Comparison of ENCODE assay signal across 8 cellular contexts in the genomic region with DNA sequence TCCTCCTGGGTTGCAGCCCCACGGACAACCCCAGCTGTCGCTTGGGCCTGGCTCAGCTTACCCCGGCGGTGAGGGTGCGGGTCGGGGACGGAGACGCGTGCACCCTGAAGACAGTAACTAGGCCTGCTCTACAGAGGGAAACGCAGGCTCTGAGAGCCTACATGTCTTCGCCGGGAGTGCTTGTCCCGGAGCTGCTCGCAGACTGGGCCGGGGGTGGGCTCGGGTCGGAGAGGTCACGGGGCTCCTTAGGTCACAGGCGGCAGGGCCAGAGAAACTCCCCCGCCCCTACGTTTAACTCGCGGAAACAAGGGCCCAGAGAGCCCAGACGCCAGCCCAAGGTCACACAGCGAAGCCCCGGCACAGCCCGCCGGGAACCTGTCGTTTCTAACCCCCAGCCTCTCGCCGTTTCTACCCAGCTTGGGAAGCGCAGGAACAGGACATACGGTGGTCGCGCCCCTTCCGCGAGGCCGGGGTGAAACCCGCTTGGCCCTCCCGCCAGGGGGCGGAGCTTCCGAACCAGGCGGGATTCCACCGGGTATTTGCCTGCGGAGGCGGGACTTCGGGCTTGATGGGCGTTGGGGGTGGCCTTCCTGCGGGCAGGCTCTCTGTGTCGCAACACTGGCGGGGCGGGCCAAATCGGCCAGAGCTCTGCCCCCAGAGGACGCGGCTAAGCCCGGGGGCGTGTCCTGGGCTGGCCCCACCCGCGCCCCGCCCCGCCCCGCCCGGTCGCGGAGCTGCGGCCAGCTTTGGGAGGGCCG. TPM values are rescaled to one million over a fixed set of nuclear protein-coding genes. Genes with fewer than 3 reads are reported as not detected.
A peak's percentile ranks its signal among the peaks of the same experiment; 100 is the strongest.
DNase-seq lines count a peak whose midpoint lies in the region; ATAC-seq, FAIRE-seq and TF ChIP-seq lines count a peak whose summit lies in the region.

A gene with protein sequence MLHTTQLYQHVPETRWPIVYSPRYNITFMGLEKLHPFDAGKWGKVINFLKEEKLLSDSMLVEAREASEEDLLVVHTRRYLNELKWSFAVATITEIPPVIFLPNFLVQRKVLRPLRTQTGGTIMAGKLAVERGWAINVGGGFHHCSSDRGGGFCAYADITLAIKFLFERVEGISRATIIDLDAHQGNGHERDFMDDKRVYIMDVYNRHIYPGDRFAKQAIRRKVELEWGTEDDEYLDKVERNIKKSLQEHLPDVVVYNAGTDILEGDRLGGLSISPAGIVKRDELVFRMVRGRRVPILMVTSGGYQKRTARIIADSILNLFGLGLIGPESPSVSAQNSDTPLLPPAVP (plus strand): TSS at position 725 of the 758 bp plus-strand sequence. CDS start 42 bp downstream, outside the sequence.

- H3K27me3 Mint-ChIP-seq in activated CD8-positive, alpha-beta memory T cell treated with anti-CD3 and anti-CD28 coated beads, Interleukin-2, amount 10 ng/mL, durations not matched to agents 7 days and 5 days = peaks cover 11% of the 10 kb centered on the region

- peak within 1 kb of the TSS; percentile 88 for H4K8ac ChIP-seq in H1 (ENCODE audit: extremely low read depth, insufficient read depth, low read length)

- H4K91ac ChIP-seq in H1 (replicated peaks; ENCODE audit: insufficient read length, low read length) = peak within 1 kb of the TSS; percentile 64

- peak within 1 kb of the TSS; percentile 54 to 80 (median 72) for H3K4me3 ChIP-seq in H1 (ENCODE audit: extremely low read depth in 1 of 4, insufficient read depth in 2 of 4, low read depth in 3 of 4, low read length in 4 of 4)

- H3K4me2 ChIP-seq in H1 (ENCODE audit: insufficient read depth in 1 of 2, low read depth in 2 of 2, low read length in 2 of 2) = peak within 1 kb of the TSS; percentile 68 to 88

- H2BK5ac ChIP-seq in H1 (ENCODE audit: low read depth, low read length) = peak within 1 kb of the TSS; percentile 66; the same call in 1 of the 2 replicates

- no peak within 1 kb of the TSS; the same call in 1 of the 2 replicates for H2BK12ac ChIP-seq in H1 (ENCODE audit: low read depth, low read length)

- H3K27ac Mint-ChIP-seq in activated CD8-positive, alpha-beta memory T cell treated with anti-CD3 and anti-CD28 coated beads, Interleukin-2, amount 10 ng/mL, durations not matched to agents 7 days and 5 days = peak within 1 kb of the TSS; percentile 86

- H3K4me1 Mint-ChIP-seq in activated CD8-positive, alpha-beta memory T cell treated with anti-CD3 and anti-CD28 coated beads, Interleukin-2, amount 10 ng/mL, durations not matched to agents 7 days and 5 days = peaks cover 10% of the 10 kb centered on the region

- H3K9me3 ChIP-seq in H1 (ENCODE audit: insufficient read depth in 2 of 2, low read depth in 1 of 2, low read length in 1 of 2) = no peaks in the 10 kb centered on the region

- no peak for TF ChIP-seq RAD21 in H1 (IDR thresholded peaks at IDR 0.05 in 1 of 2, conservative IDR thresholded peaks at IDR 0.05 in 1 of 2; ENCODE audit: low read depth in 2 of 2, low read length in 2 of 2)

- H3K4me3 Mint-ChIP-seq in activated CD8-positive, alpha-beta memory T cell treated with anti-CD3 and anti-CD28 coated beads, Interleukin-2, amount 10 ng/mL, durations not matched to agents 7 days and 5 days = peak within 1 kb of the TSS; percentile 83

- no peak within 1 kb of the TSS for H2BK20ac ChIP-seq in H1 (ENCODE audit: low read length)

- CTCF ChIA-PET in activated CD8-positive, alpha-beta memory T cell treated with anti-CD3 and anti-CD28 coated beads, Interleukin-2, amount 10 ng/mL, durations not matched to agents 7 days and 5 days (lab: Charles Lee) = interaction anchor here (0.8 to 6.7 kb wide), 15 partner anchors 15 to 412 kb away, joined by 3 to 29 read pairs (median 4); no protein-coding TSS in a partner anchor
- CTCF ChIA-PET in H1 (lab: Charles Lee; ENCODE audit: partially characterized antibody) = interaction anchor here (0.6 to 13.7 kb wide), 8 partner anchors 12 to 168 kb away, joined by 3 to 159 read pairs (median 12); no protein-coding TSS in a partner anchor

- H4K5ac ChIP-seq in H1 (ENCODE audit: insufficient read length, low read depth, low read length) = peak within 1 kb of the TSS; percentile 85

- no peaks in the 10 kb centered on the region for H3K9me3 Mint-ChIP-seq in activated CD8-positive, alpha-beta memory T cell treated with anti-CD3 and anti-CD28 coated beads, Interleukin-2, amount 10 ng/mL, durations not matched to agents 7 days and 5 days (ENCODE audit: low read depth)

- POLR2A ChIA-PET in H1 (lab: Charles Lee; ENCODE audit: partially characterized antibody) = interaction anchor here (0.9 to 1.9 kb wide), 5 partner anchors 8 to 178 kb away, joined by 3 to 6 read pairs (median 3); a partner anchor contains a TSS

- H3K79me2 ChIP-seq in H1 (ENCODE audit: control insufficient read depth in 1 of 2, insufficient read depth in 2 of 2, low read length in 2 of 2) = no peaks in the 10 kb centered on the region

- ATAC-seq in activated CD8-positive, alpha-beta memory T cell treated with anti-CD3 and anti-CD28 coated beads, Interleukin-2, amount 10 ng/mL, durations not matched to agents 7 days and 5 days = peak; percentile 96

- peak within 1 kb of the TSS; percentile 58 for H3K27ac ChIP-seq in H1 (ENCODE audit: low read depth, low read length)

- no peak within 1 kb of the TSS for H2BK120ac ChIP-seq in H1 (replicated peaks; ENCODE audit: low read depth, low read length)

- H3K36me3 ChIP-seq in H1 (ENCODE audit: control insufficient read depth in 2 of 4, insufficient read depth in 4 of 4, low read length in 3 of 4) = no peaks in the 10 kb centered on the region

- peak in 1 of 2 experiments; percentile 70; a peak in 2 of 3 replicates for TF ChIP-seq POLR2A in H1 (IDR thresholded peaks at IDR 0.05; ENCODE audit: control extremely low read depth in 1 of 2, low read depth in 2 of 2, low read length in 2 of 2)

- no peak within 1 kb of the TSS; the same call in 1 of the 2 replicates for H2AK5ac ChIP-seq in H1 (ENCODE audit: low read depth, low read length)

- H3K14ac ChIP-seq in H1 (ENCODE audit: insufficient read length) = no peak within 1 kb of the TSS

- peak within 1 kb of the TSS; percentile 83 for H3K18ac ChIP-seq in H1 (ENCODE audit: extremely low read depth, low read length)

- H3K36me3 Mint-ChIP-seq in activated CD8-positive, alpha-beta memory T cell treated with anti-CD3 and anti-CD28 coated beads, Interleukin-2, amount 10 ng/mL, durations not matched to agents 7 days and 5 days = no peaks in the 10 kb centered on the region

- H2AFZ ChIP-seq in H1 (ENCODE audit: low read length) = peak within 1 kb of the TSS; percentile 31; the same call in 1 of the 2 replicates

- TF ChIP-seq CTCF in GM20000 (IDR thresholded peaks at IDR 0.05; ENCODE audit: extremely low read depth, missing control alignments) (no peak), H1 (IDR thresholded peaks at IDR 0.05; ENCODE audit: control extremely low read depth in 1 of 3, insufficient read depth in 1 of 3, low read depth in 1 of 3, low read length in 3 of 3) (peak in 1 of 3 experiments; percentile 17; a peak in 1 of 4 replicates)

- H3K23me2 ChIP-seq in H1 (ENCODE audit: low read depth, low read length) = peaks cover 8% of the 10 kb centered on the region; the same call in 1 of the 2 replicates

- no peaks in the 10 kb centered on the region for H3K79me1 ChIP-seq in H1 (ENCODE audit: low read depth, low read length)

- H3K9ac ChIP-seq in H1 (replicated peaks in 1 of 4; ENCODE audit: extremely low read depth in 1 of 4, low read depth in 3 of 4, low read length in 3 of 4) = peak within 1 kb of the TSS in 3 of 4 experiments; percentile 46 to 70 (median 67); a peak in 5 of 7 replicates

- DNase-seq in COLO829 (ENCODE audit: low spot score) (peak; percentile 99), GM20000 (ENCODE audit: low spot score) (peak; percentile 100), HT-29 (ENCODE audit: low spot score) (peak; percentile 84), H1 (ENCODE audit: low read depth in 1 of 2, low spot score in 2 of 2) (peak; percentile 98 to 99), mesenteric fat pad (ENCODE audit: low spot score) (peak; percentile 99)
- DNase-seq in NK-92 treated with Interleukin-12 subunit alpha and Interleukin-12 subunit beta, amount 100 ng/mL, for 24 hours (lab: John Stamatoyannopoulos, UW) = peak; percentile 40
- peak; percentile 99 for DNase-seq in activated CD8-positive, alpha-beta memory T cell treated with anti-CD3 and anti-CD28 coated beads, Interleukin-2, amount 10 ng/mL, durations not matched to agents 7 days and 5 days
- DNase-seq in stimulated activated CD8-positive, alpha-beta memory T cell treated with anti-CD3 and anti-CD28 coated beads, Interleukin-15, amount 100 ng/mL, for 1 hour (ENCODE audit: low read depth) = peak; percentile 95

- peak within 1 kb of the TSS; percentile 31; the same call in 1 of the 2 replicates for H2BK15ac ChIP-seq in H1 (ENCODE audit: low read length)

- H3K4me1 ChIP-seq in H1 (replicated peaks in 1 of 4; ENCODE audit: control insufficient read depth in 3 of 4, insufficient read depth in 4 of 4, low read length in 3 of 4) = peaks cover 3 to 20% (median 8%) of the 10 kb centered on the region in 4 experiments

- 1% methylated on average over 32 of the region's 67 CpGs; no CpG with 5 or more reads in 1 of the 2 experiments for WGBS in H1 (ENCODE audit: extremely low coverage in 1 of 2, insufficient coverage in 1 of 2, insufficient read length in 1 of 2, insufficient replicate concordance in 2 of 2, low coverage in 1 of 2, low lambda C conversion rate in 2 of 2, missing lambda C conversion rate in 1 of 2), 2 experiments

- no peak; a peak in 1 of 3 replicates for TF ChIP-seq EP300 in H1 (IDR thresholded peaks at IDR 0.05; ENCODE audit: borderline replicate concordance in 1 of 2, low read depth in 2 of 2, low read length in 2 of 2)

- no peaks in the 10 kb centered on the region for H4K20me1 ChIP-seq in H1 (replicated peaks in 1 of 2; ENCODE audit: control insufficient read depth in 1 of 2, insufficient read depth in 2 of 2, low read length in 2 of 2)

- H3K4ac ChIP-seq in H1 (replicated peaks; ENCODE audit: insufficient read length, low read depth, low read length) = peak within 1 kb of the TSS; percentile 49

- H3K56ac ChIP-seq in H1 (replicated peaks; ENCODE audit: insufficient read length, low read depth, low read length) = peak within 1 kb of the TSS; percentile 55

- peaks cover 0 to 10% (median 5%) of the 10 kb centered on the region in 4 experiments; a peak in 5 of 7 replicates for H3K27me3 ChIP-seq in H1 (replicated peaks in 1 of 4; ENCODE audit: control insufficient read depth in 3 of 4, extremely low read depth in 1 of 4, insufficient read depth in 3 of 4, low read length in 3 of 4)

- FAIRE-seq in H1 (lab: Jason Lieb, UNC) = no peak

- no peak within 1 kb of the TSS for H3K23ac ChIP-seq in H1 (ENCODE audit: insufficient read length)

RNA-seq across cellular contexts. Expression of the gene that starts here (rescaled TPM):
- total RNA-seq in HT-29 (2014; rRNA removed; shearing (Covaris generic)) = 10.5 and 10.6 TPM in 2 replicates
- total RNA-seq in activated CD8-positive, alpha-beta memory T cell treated with anti-CD3 and anti-CD28 coated beads, Interleukin-2, amount 10 ng/mL, durations not matched to agents 7 days and 5 days = 1 to 10 TPM in 1 of 2 experiments, under 1 TPM in 1; 0.70 to 1.2 TPM
- 7.4 and 7.5 TPM in 2 replicates for total RNA-seq in H1 (2021; fragmentation: NEBNext Ultra II Directional; extraction: Animal tissue kit (Norgen Biotek cat#: 25700))
- 6.8 and 7.7 TPM in 2 replicates for polyA plus RNA-seq in H1 (2011; rRNA removed)
- 7.9 TPM for polyA plus RNA-seq in H1 (2011; cell fraction: cytosol; rRNA removed)
- 8.3 TPM for polyA plus RNA-seq in H1 (2011; cell fraction: nucleus; rRNA removed)
- 6.0 to 17.0 TPM (median 10.6 TPM) in 4 replicates for polyA plus RNA-seq in H1 (2012, experiment 1 of 2)
- 20.4 TPM for polyA plus RNA-seq in H1 (2012, experiment 2 of 2)
- 5.8 TPM for polyA plus RNA-seq in H1 (2013, experiment 1 of 2)
- polyA plus RNA-seq in H1 (2013, experiment 2 of 2) = 6.0 TPM
- polyA minus RNA-seq in H1 (2011; rRNA and poly(A)+ RNA removed) = 5.5 and 9.7 TPM in 2 replicates
- polyA minus RNA-seq in H1 (2011; cell fraction: cytosol; rRNA and poly(A)+ RNA removed) = 5.5 TPM
- 6.2 TPM for polyA minus RNA-seq in H1 (2011; cell fraction: nucleus; rRNA and poly(A)+ RNA removed)
- 7.9 TPM for total RNA-seq in mesenteric fat pad

Comparison
In these comparisons a context has a peak if more than half of its experiments do, and no peak if none do; other contexts are left out.
1. Peak in every context shown above with its lines: DNase-seq, ATAC-seq, H3K4me3 ChIP-seq and H3K27ac ChIP-seq.
2. DNase-seq: peak in every context shown above with its lines; median percentile 100 in GM20000; 99 in COLO829; 99 in activated CD8-positive, alpha-beta memory T cell treated with anti-CD3 and anti-CD28 coated beads, Interleukin-2, amount 10 ng/mL, durations not matched to agents 7 days and 5 days; 99 in mesenteric fat pad; 98 in H1; 95 in stimulated activated CD8-positive, alpha-beta memory T cell treated with anti-CD3 and anti-CD28 coated beads, Interleukin-15, amount 100 ng/mL, for 1 hour; 84 in HT-29; 40 in NK-92 treated with Interleukin-12 subunit alpha and Interleukin-12 subunit beta, amount 100 ng/mL, for 24 hours.